17 cellular contexts compared by ENCODE assay signal in genomic region chr1:25110480-25110879, GRCh38.
DNase-seq lines count a peak whose midpoint lies in the region; ATAC-seq, FAIRE-seq and TF ChIP-seq lines count a peak whose summit lies in the region.
"Had no signal": no experiment of that assay in that cellular context is flagged by ENCODE, and none has a peak within 500 bp of the region (broad histone marks: within the 10 kb centered on the region; RNA-seq: fewer than 3 reads in every experiment).

No MANE protein-coding gene starts in this region.

- peak; percentile 55 for DNase-seq in CD1c-positive myeloid dendritic cell (ENCODE audit: extremely low spot score)
- DNase-seq in GM12892 (ENCODE audit: insufficient read length) = no peak
- DNase-seq in SK-N-MC (ENCODE audit: low read depth, low spot score) = no peak
- DNase-seq in NCI-H187 treated with DMSO at 0.1 percent for 48 hours (lab: John Stamatoyannopoulos, UW) = no peak
- DNase-seq in immature natural killer cell = no peak
- no peak for DNase-seq in NCI-H2196 (lab: John Stamatoyannopoulos, UW; ENCODE audit: unreplicated experiment)
- DNase-seq: BE2C, Caco-2, DND-41, GDM1 had no signal

- TF ChIP-seq CTCF in neutrophil (IDR thresholded peaks at IDR 0.05) = no peak

- peaks cover 6 to 20% (median 16%) of the 10 kb centered on the region in 6 donors for H3K9me3 Mint-ChIP-seq in immature natural killer cell

- H3K36me3 ChIP-seq in SK-N-MC (ENCODE audit: insufficient read depth, low read length) = no peaks in the 10 kb centered on the region
- no peaks in the 10 kb centered on the region for H3K36me3 ChIP-seq in neutrophil
- H3K36me3 ChIP-seq: BE2C had no signal

- H3K27ac ChIP-seq in SK-N-MC (peak overlapping the region; percentile 62), neutrophil (peak overlapping the region; percentile 52)
- H3K27ac ChIP-seq: A549, C4-2B, GM23248 had no signal

- no peaks in the 10 kb centered on the region for H3K27me3 ChIP-seq in neutrophil
- H3K27me3 ChIP-seq: BE2C had no signal

- no peak overlapping the region for H3K9ac ChIP-seq in SK-N-MC (ENCODE audit: insufficient read length)
- H3K9ac ChIP-seq: GM23248 had no signal

- peaks cover 6 to 8% (median 7%) of the 10 kb centered on the region in 3 donors for H3K36me3 Mint-ChIP-seq in immature natural killer cell

- peaks cover 19 to 23% of the 10 kb centered on the region in 2 donors for H3K4me1 Mint-ChIP-seq in immature natural killer cell

- H3K9me3 ChIP-seq in SK-N-MC (ENCODE audit: low read depth, low read length) (peaks cover 6% of the 10 kb centered on the region; the same call in 1 of the 2 replicates), neutrophil (no peaks in the 10 kb centered on the region)
- H3K9me3 ChIP-seq: BE2C, Caco-2 had no signal

- no peak for ATAC-seq in GM21737 (IDR thresholded peaks at IDR 0.05; ENCODE audit: unreplicated experiment)
- ATAC-seq: A549, K562 had no signal

- no peak overlapping the region for H3K27ac Mint-ChIP-seq in immature natural killer cell

- peak; percentile 72 for FAIRE-seq in GM12892 (lab: Jason Lieb, UNC)
- FAIRE-seq: A549, H54, K562 had no signal

- H3K27me3 Mint-ChIP-seq in immature natural killer cell (ENCODE audit: low read depth in 3 of 3) = peaks cover 11 to 21% (median 13%) of the 10 kb centered on the region in 3 donors

- H3K4me3 Mint-ChIP-seq in immature natural killer cell = no peak overlapping the region

- no peak overlapping the region for H3K4me3 ChIP-seq in SK-N-MC
- H3K4me3 ChIP-seq in neutrophil (ENCODE audit: low read depth in 1 of 2, low read length in 1 of 2) = no peak overlapping the region
- H3K4me3 ChIP-seq: A549, GM23248, K562 had no signal

- TF ChIP-seq POLR2A in GM12892 (IDR thresholded peaks at IDR 0.05; ENCODE audit: low read depth, low read length) = no peak

- H3K4me1 ChIP-seq in neutrophil (ENCODE audit: control insufficient read depth in 1 of 2, insufficient read depth in 1 of 2, low read depth in 1 of 2, low read length in 1 of 2) = peaks cover 53 to 57% of the 10 kb centered on the region in 2 experiments
- H3K4me1 ChIP-seq: A549, BE2C, Caco-2 had no signal
